ENCODE assay signal across 1 cellular context in the genomic region with DNA sequence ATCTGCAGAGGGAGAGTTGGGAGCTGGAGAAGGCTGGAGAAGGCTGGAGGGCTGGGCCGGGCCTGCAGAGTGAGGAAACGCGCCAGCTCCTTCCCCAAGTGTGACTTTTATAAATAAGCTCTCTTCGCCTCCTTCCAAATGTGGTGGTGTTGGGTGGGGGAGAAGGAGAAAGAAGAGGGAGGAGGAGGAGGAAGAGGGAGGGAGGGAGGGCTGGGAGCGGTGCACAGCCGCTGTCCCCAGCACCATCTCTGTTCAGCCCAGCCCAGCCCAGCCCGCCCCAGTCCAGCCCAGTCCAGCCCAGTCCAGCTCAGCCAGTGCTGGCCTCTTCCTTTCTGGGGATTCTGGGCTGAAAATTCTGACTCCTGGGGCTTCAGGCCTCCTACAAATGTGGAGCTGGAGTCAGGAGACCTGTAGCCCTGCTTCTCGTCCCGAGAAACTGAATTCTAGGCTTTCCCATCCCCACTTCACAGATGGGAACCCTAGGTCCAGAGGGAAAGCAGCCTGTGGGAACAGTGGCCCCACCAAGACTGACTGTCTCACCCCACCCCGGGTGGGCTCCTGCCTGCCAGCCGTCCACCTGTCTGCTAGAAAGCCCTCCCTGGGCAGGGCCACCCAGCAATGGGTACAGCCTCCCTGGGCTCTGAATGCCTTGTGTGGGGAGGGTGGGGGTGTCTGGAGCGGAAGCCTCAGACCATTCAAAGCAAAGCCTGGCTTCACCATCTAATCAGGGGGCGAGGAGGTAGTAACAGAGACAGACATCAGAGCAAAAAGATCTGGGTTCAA.
TF ChIP-seq lines count a peak whose summit lies in the region.

No MANE protein-coding gene starts in this region.

TF ChIP-seq in A549, 52 proteins besides CTCF, POLR2A, EP300 and RAD21:
- TF ChIP-seq KDM1A (IDR thresholded peaks at IDR 0.05; ENCODE audit: low read depth) (0 out of 2 replicates have a peak, but pooled peaks have one; percentile 30), CHD4 (IDR thresholded peaks at IDR 0.05; ENCODE audit: borderline replicate concordance) (no peak)
- TF ChIP-seq, protein P1, sequence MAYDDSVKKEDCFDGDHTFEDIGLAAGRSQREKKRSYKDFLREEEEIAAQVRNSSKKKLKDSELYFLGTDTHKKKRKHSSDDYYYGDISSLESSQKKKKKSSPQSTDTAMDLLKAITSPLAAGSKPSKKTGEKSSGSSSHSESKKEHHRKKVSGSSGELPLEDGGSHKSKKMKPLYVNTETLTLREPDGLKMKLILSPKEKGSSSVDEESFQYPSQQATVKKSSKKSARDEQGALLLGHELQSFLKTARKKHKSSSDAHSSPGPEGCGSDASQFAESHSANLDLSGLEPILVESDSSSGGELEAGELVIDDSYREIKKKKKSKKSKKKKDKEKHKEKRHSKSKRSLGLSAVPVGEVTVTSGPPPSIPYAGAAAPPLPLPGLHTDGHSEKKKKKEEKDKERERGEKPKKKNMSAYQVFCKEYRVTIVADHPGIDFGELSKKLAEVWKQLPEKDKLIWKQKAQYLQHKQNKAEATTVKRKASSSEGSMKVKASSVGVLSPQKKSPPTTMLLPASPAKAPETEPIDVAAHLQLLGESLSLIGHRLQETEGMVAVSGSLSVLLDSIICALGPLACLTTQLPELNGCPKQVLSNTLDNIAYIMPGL (CRISPR knock-in tag; IDR thresholded peaks at IDR 0.05; ENCODE audit: borderline replicate concordance), result no peak
